Comparison of ENCODE assay signal across 16 cellular contexts in the genomic region with DNA sequence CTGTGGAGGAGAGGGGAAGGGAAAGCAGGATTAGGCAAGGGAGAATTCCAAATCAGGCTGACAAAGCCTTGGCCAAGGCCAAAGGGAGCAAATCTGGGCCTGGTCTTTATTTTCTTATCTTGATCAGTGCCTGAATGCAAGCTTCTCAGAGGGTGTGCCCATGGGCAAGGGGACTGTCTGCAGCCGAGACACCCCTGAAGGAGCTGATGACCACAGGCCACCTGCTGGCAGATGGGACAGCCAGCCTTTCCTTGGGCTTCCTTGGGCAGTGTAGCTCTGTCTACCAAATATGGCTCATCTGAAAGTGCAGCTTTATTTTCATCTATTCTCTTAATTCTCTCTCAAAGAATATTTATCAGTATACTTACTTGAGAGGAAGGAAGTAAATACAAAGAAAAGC.
DNase-seq lines count a peak whose midpoint lies in the region; ATAC-seq, FAIRE-seq and TF ChIP-seq lines count a peak whose summit lies in the region.
"Had no signal": no experiment of that assay in that cellular context is flagged by ENCODE, and none has a peak within 500 bp of the region (broad histone marks: within the 10 kb centered on the region; RNA-seq: fewer than 3 reads in every experiment).

No MANE protein-coding gene starts in this region.

- RAD21 ChIA-PET in HCT116 (lab: Charles Lee; ENCODE audit: low non-redundant PET in 1 of 2, low total read pairs in 2 of 2, uncharacterized antibody in 2 of 2, unreplicated experiment in 2 of 2): no interaction called here

- no peak for FAIRE-seq in bronchial epithelial cell (lab: Jason Lieb, UNC)
- FAIRE-seq: GM18507, HTR-8/SVneo had no signal

- no peaks in the 10 kb centered on the region for H3K9me3 ChIP-seq in HCT116 (ENCODE audit: control insufficient read depth in 1 of 2, insufficient read depth in 1 of 2, low read depth in 1 of 2, low read length in 2 of 2)

- H3K4me3 ChIP-seq in HCT116 (replicated peaks in 1 of 2; ENCODE audit: low read depth in 1 of 2, low read length in 2 of 2) (no peak overlapping the region), bronchial epithelial cell (ENCODE audit: low read depth, low read length) (no peak overlapping the region)
- H3K4me3 ChIP-seq: MG63 had no signal

- H3K4me3 Mint-ChIP-seq in nephron progenitor cell: no peak overlapping the region
- H3K4me3 Mint-ChIP-seq: B cell; CD4-positive, alpha-beta T cell had no signal

- BruUV-seq in HCT116 (replicated peaks; lab: Mats Ljungman, UMichigan): no TSS peak

- H3K27ac Mint-ChIP-seq in nephron progenitor cell: peak overlapping the region; percentile 3
- H3K27ac Mint-ChIP-seq: B cell; CD4-positive, alpha-beta T cell had no signal

- H3K9me2 ChIP-seq in HCT116 (ENCODE audit: insufficient read depth): no peaks in the 10 kb centered on the region

- no peaks in the 10 kb centered on the region for H4K20me1 ChIP-seq in HCT116 (ENCODE audit: insufficient read depth)

- no peaks in the 10 kb centered on the region; a peak in 1 of 4 replicates for H3K4me1 ChIP-seq in HCT116 (ENCODE audit: control insufficient read depth in 1 of 2, insufficient read depth in 2 of 2, low read length in 2 of 2)

- H2AFZ ChIP-seq in HCT116 (ENCODE audit: low read depth, low read length, poor library complexity, severe bottlenecking): no peak overlapping the region

- intact Hi-C loops in HCT116 (cut with micrococcal nuclease): no loop called here

- no peak overlapping the region for H3K4me2 ChIP-seq in HCT116 (ENCODE audit: low read length)

- peak; percentile 63; the same call in 1 of the 2 replicates for ATAC-seq in HCT116
- ATAC-seq in GM21529 (IDR thresholded peaks at IDR 0.05; ENCODE audit: unreplicated experiment): no peak

- H3K9ac ChIP-seq in HCT116 (ENCODE audit: low read length): no peak overlapping the region

- H3K36me3 Mint-ChIP-seq in nephron progenitor cell (ENCODE audit: low read depth): peaks cover 25% of the 10 kb centered on the region

- no peaks in the 10 kb centered on the region for H3K79me2 ChIP-seq in HCT116 (ENCODE audit: insufficient read depth, low read length)

- no peak for TF ChIP-seq POLR2A in HCT116 (IDR thresholded peaks at IDR 0.05; ENCODE audit: borderline replicate concordance, extremely low read depth, insufficient read depth, insufficient read length)

- no peaks in the 10 kb centered on the region for H3K36me3 ChIP-seq in HCT116 (ENCODE audit: control insufficient read depth in 1 of 2, insufficient read depth in 2 of 2, low read length in 2 of 2)
- H3K36me3 ChIP-seq in bronchial epithelial cell (ENCODE audit: control insufficient read depth, insufficient read depth, low read length): peaks cover 2% of the 10 kb centered on the region
- H3K36me3 ChIP-seq: MG63 had no signal

- DNase-seq in ELF-1 (ENCODE audit: low read depth, low spot score): peak; percentile 17
- DNase-seq in HCT116 (ENCODE audit: low read depth, low spot score): no peak
- no peak for DNase-seq in bronchial epithelial cell (ENCODE audit: low read depth)
- DNase-seq in nephron progenitor cell: no peak
- no peak for DNase-seq in DMS153 treated with DMSO at 0.1 percent for 48 hours (lab: John Stamatoyannopoulos, UW; ENCODE audit: unreplicated experiment)
- DNase-seq in iPS-NIHi11 (ENCODE audit: low spot score): no peak
- DNase-seq: CD4-positive, alpha-beta T cell; MG63; NCI-H1092 treated with DMSO at 0.1 percent for 48 hours; NCI-H187; NCI-H510A treated with DMSO at 0.1 percent for 48 hours; RPMI8226 had no signal

- peaks cover 9% of the 10 kb centered on the region for H3K9me3 Mint-ChIP-seq in nephron progenitor cell

- CTCF ChIA-PET in HCT116 (lab: Charles Lee): no interaction called here

- H3K4me1 Mint-ChIP-seq in nephron progenitor cell: no peaks in the 10 kb centered on the region
- H3K4me1 Mint-ChIP-seq: B cell had no signal

- H3K27me3 Mint-ChIP-seq in nephron progenitor cell (ENCODE audit: low read depth, poor library complexity): no peaks in the 10 kb centered on the region
- H3K27me3 Mint-ChIP-seq: B cell; CD4-positive, alpha-beta T cell had no signal

- POLR2A ChIA-PET in HCT116 (lab: Charles Lee): no interaction called here

- TF ChIP-seq CTCF in HCT116 (IDR thresholded peaks at IDR 0.05 in 2 of 3, conservative IDR thresholded peaks at IDR 0.05 in 1 of 3; ENCODE audit: borderline replicate concordance in 1 of 3, insufficient read depth in 1 of 3, low read depth in 2 of 3, low read length in 2 of 3) (0 out of 6 replicates have a peak, but pooled peaks of 1 of the 3 experiments have one; percentile 15), bronchial epithelial cell (IDR thresholded peaks at IDR 0.05; ENCODE audit: insufficient read depth, low read length, severe bottlenecking) (peak; percentile 22), nephron progenitor cell (IDR thresholded peaks at IDR 0.05) (no peak)

- H3K27me3 ChIP-seq in HCT116 (ENCODE audit: insufficient read depth, low read length) (no peaks in the 10 kb centered on the region), bronchial epithelial cell (ENCODE audit: control insufficient read depth, insufficient read depth, low read length) (no peaks in the 10 kb centered on the region)
- H3K27me3 ChIP-seq: MG63 had no signal

- no peak for TF ChIP-seq RAD21 in HCT116 (IDR thresholded peaks at IDR 0.05; ENCODE audit: low read depth)

- H3K27ac ChIP-seq in HCT116 (ENCODE audit: low read depth, low read length): no peak overlapping the region

TF ChIP-seq in HCT116, 20 proteins besides CTCF, POLR2A, EP300 and RAD21:
- no peak for TF ChIP-seq SRF (IDR thresholded peaks at IDR 0.05; ENCODE audit: low read depth)
- TF ChIP-seq SIN3A (IDR thresholded peaks at IDR 0.05; ENCODE audit: low read depth): no peak
- TF ChIP-seq POLR2AphosphoS5 (IDR thresholded peaks at IDR 0.05; ENCODE audit: low read depth, low read length): no peak
